10 cellular contexts compared by ENCODE assay signal in genomic region chr3:122365582-122366378, GRCh38. TPM values are rescaled to one million over a fixed set of nuclear protein-coding genes. Genes with fewer than 3 reads are reported as not detected.
A peak's percentile ranks its signal among the peaks of the same experiment; 100 is the strongest.
DNase-seq lines count a peak whose midpoint lies in the region; ATAC-seq and TF ChIP-seq lines count a peak whose summit lies in the region.
"Not testable (repeated sequence)": the region's sequence is repeated elsewhere in the genome, so short reads cannot be mapped to it uniquely, and the experiment has no call there.
"Had no signal": no experiment of that assay in that cellular context is flagged by ENCODE, and none has a peak within 500 bp of the region (broad histone marks: within the 10 kb centered on the region; RNA-seq: fewer than 3 reads in every experiment).

No MANE protein-coding gene starts in this region.

- not testable (repeated sequence) for H3K27me3 Mint-ChIP-seq in activated T-cell treated with anti-CD3 and anti-CD28 coated beads, Interleukin-2, amount 50 U/mL, for 4 hours (ENCODE audit: low read depth)

- not testable (repeated sequence) for H3K9me3 Mint-ChIP-seq in activated T-cell treated with anti-CD3 and anti-CD28 coated beads, Interleukin-2, amount 50 U/mL, for 4 hours

- ATAC-seq in GM21619 (IDR thresholded peaks at IDR 0.05; ENCODE audit: unreplicated experiment) (peak; percentile 75), HG03342 (IDR thresholded peaks at IDR 0.05; ENCODE audit: unreplicated experiment) (peak; percentile 74)
- peak; percentile 56 to 69 for ATAC-seq in activated T-cell treated with anti-CD3 and anti-CD28 coated beads, Interleukin-2, amount 50 U/mL, for 4 hours

- peak; percentile 20 for DNase-seq in GM10248 (ENCODE audit: extremely low spot score)
- peak; percentile 63 for DNase-seq in NOMO-1 treated with DMSO at 0.1 percent for 48 hours (lab: John Stamatoyannopoulos, UW; ENCODE audit: unreplicated experiment)
- not testable (repeated sequence) for DNase-seq in activated T-cell treated with anti-CD3 and anti-CD28 coated beads, Interleukin-2, amount 50 U/mL, for 4 hours; stomach
- DNase-seq in kidney tubule cell (ENCODE audit: low spot score), result peak; percentile 85

- 55 to 72% (median 57%) methylated on average over 10 of the region's 10 CpGs for WGBS in stomach, 5 donors

- TF ChIP-seq CTCF in GM10248 (IDR thresholded peaks at IDR 0.05; ENCODE audit: control extremely low read depth, extremely low read depth, low read depth, missing control alignments); stomach (IDR thresholded peaks at IDR 0.05): not testable (repeated sequence)

- TF ChIP-seq EP300 in stomach (IDR thresholded peaks at IDR 0.05), result not testable (repeated sequence)

- H3K36me3 ChIP-seq in duodenal mucosa (ENCODE audit: control insufficient read depth in 1 of 2, insufficient read depth in 2 of 2, low read length in 2 of 2), result not testable (repeated sequence)
- peaks cover 7 to 91% (median 75%) of the 10 kb centered on the region in 4 donors for H3K36me3 ChIP-seq in stomach

- H3K9me3 ChIP-seq in duodenal mucosa (ENCODE audit: control insufficient read depth in 1 of 2, low read length in 2 of 2); stomach: not testable (repeated sequence)

- H3K4me3 Mint-ChIP-seq in activated T-cell treated with anti-CD3 and anti-CD28 coated beads, Interleukin-2, amount 50 U/mL, for 4 hours, result not testable (repeated sequence)

- intact Hi-C loops in stomach (cut with DNase I; ENCODE audit: low total_unique reads), result not testable (repeated sequence)

- CTCF ChIA-PET in GM10248 (lab: Yijun Ruan, JAX), result interaction anchor here (1.5 to 4.3 kb wide), 4 partner anchors 18 to 264 kb away, joined by 3 to 19 read pairs (median 5); partner anchors contain the start of genes CSTA and FAM162A

- not testable (repeated sequence) for TF ChIP-seq POLR2A in stomach (IDR thresholded peaks at IDR 0.05)

- H3K4me1 ChIP-seq in duodenal mucosa (ENCODE audit: control insufficient read depth in 1 of 2, insufficient read depth in 2 of 2, low read length in 2 of 2) (peaks cover 23 to 36% of the 10 kb centered on the region in 2 donors), stomach (peaks cover 0 to 16% (median 11%) of the 10 kb centered on the region in 4 donors)

- peak overlapping the region; percentile 33 for H3K27ac ChIP-seq in duodenal mucosa (ENCODE audit: low read depth, low read length)
- H3K27ac ChIP-seq in stomach, result peak overlapping the region; percentile 76 to 86 (median 77)

- not testable (repeated sequence) for H3K4me3 ChIP-seq in duodenal mucosa (ENCODE audit: low read depth in 1 of 2, low read length in 2 of 2); stomach

- POLR2A ChIA-PET in GM10248 (lab: Yijun Ruan, JAX), result not testable (repeated sequence)

- peaks cover 31% of the 10 kb centered on the region for H3K36me3 Mint-ChIP-seq in activated T-cell treated with anti-CD3 and anti-CD28 coated beads, Interleukin-2, amount 50 U/mL, for 4 hours (ENCODE audit: insufficient read depth)

- H3K9ac ChIP-seq in duodenal mucosa (ENCODE audit: low read depth in 1 of 2, low read length in 2 of 2), result not testable (repeated sequence)

- H3K27me3 ChIP-seq in duodenal mucosa (ENCODE audit: control insufficient read depth in 1 of 2, insufficient read depth in 2 of 2, low read length in 2 of 2); stomach: not testable (repeated sequence)

- not testable (repeated sequence) for H3K4me1 Mint-ChIP-seq in activated T-cell treated with anti-CD3 and anti-CD28 coated beads, Interleukin-2, amount 50 U/mL, for 4 hours (ENCODE audit: low read depth)

RNA-seq across cellular contexts. Expression of gene MIX23, which starts 17.3 kb away (rescaled TPM):
- total RNA-seq in activated T-cell treated with anti-CD3 and anti-CD28 coated beads, Interleukin-2, amount 50 U/mL, for 4 hours, result 100 to 1,000 TPM; 143 to 160 (median 156) TPM
- total RNA-seq in stomach, result 10 to 100 TPM in 3 of 5 donors, 1 to 10 TPM in 2; 3.5 to 44.3 (median 30.4) TPM
- 10 to 100 TPM; 30.5 to 35.6 (median 35.5) TPM for polyA plus RNA-seq in stomach

RNA-seq across cellular contexts. Expression of gene FAM162A, which starts 18.2 kb away (rescaled TPM):
- total RNA-seq in activated T-cell treated with anti-CD3 and anti-CD28 coated beads, Interleukin-2, amount 50 U/mL, for 4 hours, result 10 to 100 TPM; 54.2 to 73.2 (median 69.1) TPM
- 100 to 1,000 TPM in 1 of 5 donors, 10 to 100 TPM in 4; 21.0 to 137 (median 25.8) TPM for total RNA-seq in stomach
- polyA plus RNA-seq in stomach, result 100 to 1,000 TPM in 1 of 3 donors, 10 to 100 TPM in 2; 69.0 to 102 (median 69.5) TPM

RNA-seq across cellular contexts. Expression of gene CSTA, which starts 40.7 kb away (rescaled TPM):
- total RNA-seq in activated T-cell treated with anti-CD3 and anti-CD28 coated beads, Interleukin-2, amount 50 U/mL, for 4 hours, result not detected
- total RNA-seq in stomach, result 1 to 10 TPM in 1 of 5 donors, not detected in 4; 4.6 TPM
- 1,000 to 10,000 TPM in 1 of 3 donors, 10 to 100 TPM in 1, 1 to 10 TPM in 1; 8.8 to 1,479 (median 86.0) TPM for polyA plus RNA-seq in stomach
- total RNA-seq: CD4-positive, CD25-positive, alpha-beta regulatory T cell; H9 had no signal

RNA-seq across cellular contexts. Expression of gene WDR5B, which starts 50.1 kb away (rescaled TPM):
- 1 to 10 TPM; 1.6 to 2.8 (median 1.9) TPM for total RNA-seq in activated T-cell treated with anti-CD3 and anti-CD28 coated beads, Interleukin-2, amount 50 U/mL, for 4 hours
- total RNA-seq in stomach, result 1 to 10 TPM in 2 of 5 donors, under 1 TPM in 2, not detected in 1; under 0.01 to 4.6 (median 1.0) TPM
- 1 to 10 TPM; 1.7 to 4.0 (median 1.9) TPM for polyA plus RNA-seq in stomach
